ENCODE assay signal across 1 cellular context in the genomic region with DNA sequence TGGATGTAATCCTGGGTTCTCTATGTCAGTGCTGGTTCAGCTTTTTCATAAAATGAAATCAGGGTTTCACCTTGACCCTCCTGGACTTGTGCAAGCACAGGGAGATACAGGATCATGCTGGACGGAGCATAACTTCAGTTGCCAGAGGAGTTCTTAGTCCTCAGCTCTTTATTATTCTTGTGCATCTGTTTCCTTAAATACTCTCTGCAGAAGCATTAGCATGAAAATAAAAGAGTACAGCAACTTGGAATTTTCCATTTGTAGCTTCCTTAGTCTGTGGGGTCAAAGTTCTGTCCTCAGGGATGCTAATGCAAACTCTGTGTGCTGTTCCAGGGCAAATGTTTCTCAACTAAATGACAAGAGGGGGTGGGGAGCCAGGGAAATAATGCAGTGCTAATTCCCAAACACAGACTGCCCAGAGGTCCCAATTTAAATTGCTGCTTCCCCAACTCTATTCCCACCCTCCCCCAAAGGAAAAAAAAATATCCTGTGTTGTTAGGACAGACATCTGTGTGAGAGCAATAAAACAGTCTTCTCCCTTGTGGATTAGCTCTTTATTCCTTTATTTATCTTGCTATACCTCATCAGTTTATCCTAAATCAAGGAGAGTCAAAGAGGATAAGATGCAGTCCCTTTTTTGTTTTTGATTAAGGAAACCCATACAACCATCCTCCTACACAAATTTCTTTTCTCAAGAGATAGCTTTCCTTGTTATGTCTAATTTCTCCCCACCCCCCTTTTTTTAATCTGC.
TF ChIP-seq lines count a peak whose summit lies in the region.

No MANE protein-coding gene starts in this region.

TF ChIP-seq in IMR-90, 13 proteins besides CTCF, POLR2A, EP300 and RAD21 (continued from another document):
- TF ChIP-seq, protein P1, sequence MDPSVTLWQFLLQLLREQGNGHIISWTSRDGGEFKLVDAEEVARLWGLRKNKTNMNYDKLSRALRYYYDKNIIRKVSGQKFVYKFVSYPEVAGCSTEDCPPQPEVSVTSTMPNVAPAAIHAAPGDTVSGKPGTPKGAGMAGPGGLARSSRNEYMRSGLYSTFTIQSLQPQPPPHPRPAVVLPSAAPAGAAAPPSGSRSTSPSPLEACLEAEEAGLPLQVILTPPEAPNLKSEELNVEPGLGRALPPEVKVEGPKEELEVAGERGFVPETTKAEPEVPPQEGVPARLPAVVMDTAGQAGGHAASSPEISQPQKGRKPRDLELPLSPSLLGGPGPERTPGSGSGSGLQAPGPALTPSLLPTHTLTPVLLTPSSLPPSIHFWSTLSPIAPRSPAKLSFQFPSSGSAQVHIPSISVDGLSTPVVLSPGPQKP (IDR thresholded peaks at IDR 0.05; ENCODE audit: borderline replicate concordance, low read depth, low read length): no peak
- TF ChIP-seq, protein P2, sequence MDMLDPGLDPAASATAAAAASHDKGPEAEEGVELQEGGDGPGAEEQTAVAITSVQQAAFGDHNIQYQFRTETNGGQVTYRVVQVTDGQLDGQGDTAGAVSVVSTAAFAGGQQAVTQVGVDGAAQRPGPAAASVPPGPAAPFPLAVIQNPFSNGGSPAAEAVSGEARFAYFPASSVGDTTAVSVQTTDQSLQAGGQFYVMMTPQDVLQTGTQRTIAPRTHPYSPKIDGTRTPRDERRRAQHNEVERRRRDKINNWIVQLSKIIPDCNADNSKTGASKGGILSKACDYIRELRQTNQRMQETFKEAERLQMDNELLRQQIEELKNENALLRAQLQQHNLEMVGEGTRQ (IDR thresholded peaks at IDR 0.05; ENCODE audit: low read depth, low read length): no peak
- TF ChIP-seq MXI1 (IDR thresholded peaks at IDR 0.05; ENCODE audit: borderline replicate concordance, low read depth, low read length) (no peak), RCOR1 (IDR thresholded peaks at IDR 0.05; ENCODE audit: insufficient replicate concordance, low read length) (no peak), BHLHE40 (IDR thresholded peaks at IDR 0.05; ENCODE audit: low read depth, low read length) (no peak), MAFK (IDR thresholded peaks at IDR 0.05; ENCODE audit: low read depth, low read length) (no peak), MAZ (IDR thresholded peaks at IDR 0.05; ENCODE audit: borderline replicate concordance, low read depth, low read length) (no peak)
TF ChIP-seq in IMR-90: peak in this region for 0.
